In the genomic region with DNA sequence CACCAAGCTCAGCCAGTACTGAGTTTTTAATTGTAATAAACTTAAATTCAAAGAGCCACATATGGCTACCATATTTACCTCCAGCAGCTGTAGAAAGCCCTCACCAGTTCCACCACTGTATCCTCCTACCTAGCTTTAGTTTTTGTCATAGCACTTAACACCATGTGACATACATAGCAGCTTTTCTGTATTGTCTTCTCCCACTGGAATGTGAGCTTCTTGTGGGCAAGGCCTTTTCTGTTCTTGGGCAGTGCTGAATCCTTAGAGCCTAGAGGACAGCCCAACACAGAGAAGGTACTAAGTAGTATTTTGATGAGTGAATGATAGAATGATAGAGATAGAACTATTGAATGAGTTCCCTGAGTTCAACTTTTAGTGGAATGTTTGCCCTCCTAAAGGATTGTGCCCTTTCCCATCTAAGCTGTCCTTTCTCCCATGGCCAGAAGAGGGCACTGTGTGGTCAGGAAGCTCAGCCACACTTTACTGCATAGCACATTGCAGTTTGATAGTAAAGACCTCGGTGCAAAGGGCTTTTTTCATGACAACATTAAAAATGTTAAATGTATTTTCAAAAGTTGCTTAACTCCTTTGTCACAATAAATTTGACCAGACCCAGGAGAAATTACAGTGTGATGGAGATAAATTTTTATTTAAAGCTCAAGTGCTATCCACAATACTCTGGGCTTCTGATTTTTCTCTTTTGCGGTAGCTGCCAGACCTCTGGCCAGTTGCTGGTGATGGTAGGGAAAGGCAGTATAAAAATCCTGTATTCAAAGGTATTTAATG, we compare ENCODE assay signal across 8 cellular contexts.
DNase-seq lines count a peak whose midpoint lies in the region; ATAC-seq and TF ChIP-seq lines count a peak whose summit lies in the region.

No MANE protein-coding gene starts in this region.

- peaks cover 4% of the 10 kb centered on the region for H3K36me3 ChIP-seq in effector memory CD4-positive, alpha-beta T cell (ENCODE audit: control insufficient read depth, insufficient read depth, low read length)
- H3K36me3 ChIP-seq in mesenchymal stem cell (ENCODE audit: control insufficient read depth in 1 of 2, insufficient read depth in 2 of 2, low read depth in 1 of 2, low read length in 2 of 2), result peaks cover 33 to 90% of the 10 kb centered on the region in 2 experiments

- no peak overlapping the region for H3K14ac ChIP-seq in mesenchymal stem cell (ENCODE audit: low read length in 2 of 2)

- CTCF ChIA-PET in AG04449 (lab: Yijun Ruan, JAX), result interaction anchor here (0.6 to 5.2 kb wide), 41 partner anchors 9 to 686 kb away, joined by 3 to 99 read pairs (median 4); no protein-coding TSS in a partner anchor

- peak; percentile 89 for TF ChIP-seq CTCF in AG04449 (IDR thresholded peaks at IDR 0.05; ENCODE audit: insufficient read depth, low read length, missing control alignments)

- H2BK5ac ChIP-seq in mesenchymal stem cell (ENCODE audit: low read depth, low read length, poor library complexity, severe bottlenecking), result no peak overlapping the region

- ATAC-seq in GM18520 (IDR thresholded peaks at IDR 0.05; ENCODE audit: unreplicated experiment) (peak; percentile 54), HG03342 (IDR thresholded peaks at IDR 0.05; ENCODE audit: unreplicated experiment) (peak; percentile 81)

- no CpG with 5 or more reads among the region's 2 CpGs for WGBS in mesenchymal stem cell

- H3K9me3 ChIP-seq in effector memory CD4-positive, alpha-beta T cell (ENCODE audit: control insufficient read depth, low read length), result no peaks in the 10 kb centered on the region
- H3K9me3 ChIP-seq in mesenchymal stem cell (ENCODE audit: control insufficient read depth, low read length), result no peaks in the 10 kb centered on the region

- H2BK12ac ChIP-seq in mesenchymal stem cell (ENCODE audit: low read length in 2 of 2), result no peak overlapping the region

- no peak overlapping the region for H2BK15ac ChIP-seq in mesenchymal stem cell (ENCODE audit: low read depth, poor library complexity, severe bottlenecking)

- H3K27me3 ChIP-seq in effector memory CD4-positive, alpha-beta T cell (replicated peaks; ENCODE audit: control insufficient read depth, insufficient read depth, low read length, poor library complexity, severe bottlenecking), result no peaks in the 10 kb centered on the region
- no peaks in the 10 kb centered on the region for H3K27me3 ChIP-seq in mesenchymal stem cell (ENCODE audit: control insufficient read depth in 1 of 2, insufficient read depth in 1 of 2, low read length in 2 of 2)

- H4K91ac ChIP-seq in mesenchymal stem cell (ENCODE audit: low read length), result no peak overlapping the region

- no peak overlapping the region for H3K27ac ChIP-seq in effector memory CD4-positive, alpha-beta T cell (ENCODE audit: insufficient read depth, low read length, poor library complexity, severe bottlenecking)
- H3K27ac ChIP-seq in mesenchymal stem cell (ENCODE audit: low read length, poor library complexity, severe bottlenecking), result peak overlapping the region; percentile 35

- H3K4ac ChIP-seq in mesenchymal stem cell (ENCODE audit: low read depth in 1 of 2, low read length in 2 of 2), result no peak overlapping the region

- no peaks in the 10 kb centered on the region for H3K4me1 ChIP-seq in effector memory CD4-positive, alpha-beta T cell (ENCODE audit: control insufficient read depth, insufficient read depth, low read length, poor library complexity, severe bottlenecking)
- H3K4me1 ChIP-seq in mesenchymal stem cell (ENCODE audit: control insufficient read depth, insufficient read depth, low read depth, low read length), result no peaks in the 10 kb centered on the region

- H3K9ac ChIP-seq in mesenchymal stem cell (ENCODE audit: low read length), result peak overlapping the region; percentile 38

- H3K4me2 ChIP-seq in mesenchymal stem cell (ENCODE audit: low read length, poor library complexity, severe bottlenecking), result no peak overlapping the region

- no peak overlapping the region for H2BK120ac ChIP-seq in mesenchymal stem cell (ENCODE audit: low read depth, low read length)

- no peak overlapping the region for H2AFZ ChIP-seq in mesenchymal stem cell (ENCODE audit: low read depth, low read length)

- H3K79me1 ChIP-seq in mesenchymal stem cell (replicated peaks; ENCODE audit: low read length, poor library complexity, severe bottlenecking), result peaks cover 26% of the 10 kb centered on the region

- DNase-seq in AG04449 (ENCODE audit: low read depth, low spot score) (no peak), NCI-H69 (lab: John Stamatoyannopoulos, UW) (peak; percentile 72), mesenchymal stem cell (peak; percentile 73)
- peak; percentile 14 to 32 for DNase-seq in activated CD4-positive, alpha-beta T cell treated with anti-CD3 and anti-CD28 coated beads, Interleukin-2, amount 50 U/mL, for 24 hours (ENCODE audit: low read depth in 1 of 2, low spot score in 1 of 2)
- DNase-seq in effector memory CD4-positive, alpha-beta T cell, result peak; percentile 17 to 39 (median 19)
- DNase-seq in stimulated activated CD8-positive, alpha-beta memory T cell treated with anti-CD3 and anti-CD28 coated beads, Interleukin-4, amount 100 ng/mL, for 4 hours (ENCODE audit: low read depth in 2 of 2, low spot score in 1 of 2), result peak; percentile 19 to 24

- no peak overlapping the region for H3K18ac ChIP-seq in mesenchymal stem cell (ENCODE audit: low read depth in 1 of 2, low read length in 2 of 2)

- H2AK5ac ChIP-seq in mesenchymal stem cell (ENCODE audit: low read length, severe bottlenecking), result no peak overlapping the region

- H3K23ac ChIP-seq in mesenchymal stem cell (ENCODE audit: low read length in 2 of 2), result no peak overlapping the region

- no peak overlapping the region for H4K8ac ChIP-seq in mesenchymal stem cell (ENCODE audit: low read length)

- no peak overlapping the region for H3K4me3 ChIP-seq in AG04449 (ENCODE audit: low read depth, low read length)
- no peak overlapping the region for H3K4me3 ChIP-seq in effector memory CD4-positive, alpha-beta T cell (ENCODE audit: insufficient read depth, low read depth, low read length, poor library complexity, severe bottlenecking)
- no peak overlapping the region for H3K4me3 ChIP-seq in mesenchymal stem cell (ENCODE audit: insufficient read depth in 1 of 2, low read depth in 1 of 2, low read length in 2 of 2)

- POLR2A ChIA-PET in AG04449 (lab: Yijun Ruan, JAX), result interaction anchor here (0.9 to 1.2 kb wide), 2 partner anchors 293 to 297 kb away, joined by 3 read pairs; partner anchors contain the start of gene FNDC3B
